8 cellular contexts compared by ENCODE assay signal in genomic region chr1:233025156-233025555, GRCh38.
A peak's percentile ranks its signal among the peaks of the same experiment; 100 is the strongest.
DNase-seq lines count a peak whose midpoint lies in the region; ATAC-seq and TF ChIP-seq lines count a peak whose summit lies in the region.

No MANE protein-coding gene starts in this region.

- no peaks in the 10 kb centered on the region for H3K4me1 ChIP-seq in tibial artery

- H3K27me3 ChIP-seq in tibial artery: no peaks in the 10 kb centered on the region

- H3K9me3 ChIP-seq in tibial artery: no peaks in the 10 kb centered on the region

- no peak overlapping the region for H3K4me3 ChIP-seq in tibial artery

- H3K36me3 ChIP-seq in tibial artery: no peaks in the 10 kb centered on the region

- intact Hi-C loops in tibial artery (cut with DNase I; ENCODE audit: low total_unique reads): no loop called here

- TF ChIP-seq CTCF in tibial artery (IDR thresholded peaks at IDR 0.05): no peak

- no peak for ATAC-seq in GM21723 (IDR thresholded peaks at IDR 0.05; ENCODE audit: unreplicated experiment)

- DNase-seq in DMS 273 (lab: John Stamatoyannopoulos, UW; ENCODE audit: unreplicated experiment) (peak; percentile 43), DMS 273 treated with DMSO at 0.1 percent for 48 hours (lab: John Stamatoyannopoulos, UW) (no peak), NAMALWA (ENCODE audit: low spot score) (peak; percentile 21), amniotic epithelial cell (ENCODE audit: low read depth) (peak; percentile 45), kidney tubule cell (ENCODE audit: low spot score) (peak; percentile 42), putamen (ENCODE audit: low spot score) (no peak), tibial artery (no peak)

- H3K27ac ChIP-seq in tibial artery: no peak overlapping the region

Comparison
In these comparisons a context has a peak if more than half of its experiments do, and no peak if none do; other contexts are left out.
1. DNase-seq: peak in DMS 273 (single experiment), NAMALWA (single experiment), amniotic epithelial cell (single experiment) and kidney tubule cell (single experiment); none in DMS 273 treated with DMSO at 0.1 percent for 48 hours (single experiment), putamen (single experiment) and tibial artery (0 of 2).